1 cellular context compared by ENCODE assay signal in the genomic region with DNA sequence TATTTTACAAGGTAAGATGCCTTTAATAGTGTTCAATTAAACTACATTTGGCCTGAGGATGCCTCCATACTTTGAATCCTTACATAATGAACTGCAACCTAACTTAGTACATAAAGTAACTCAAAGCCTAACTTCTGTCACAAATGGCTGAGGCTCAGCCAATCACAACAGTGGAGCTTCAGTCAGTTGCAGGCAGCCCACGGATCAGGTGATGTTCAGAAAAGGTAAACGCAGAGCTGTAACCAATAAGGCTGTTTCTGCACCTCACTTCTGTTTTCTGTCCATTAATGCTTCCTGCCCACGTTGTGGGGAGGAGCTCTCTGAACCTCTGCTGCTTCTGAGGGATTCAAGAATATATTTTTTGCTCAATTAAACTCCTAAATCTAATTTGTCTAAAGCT.
TF ChIP-seq lines count a peak whose summit lies in the region.

No MANE protein-coding gene starts in this region.

TF ChIP-seq in GM23338, 12 proteins besides CTCF, POLR2A, EP300 and RAD21 (continued from another document):
- TF ChIP-seq, protein P1, sequence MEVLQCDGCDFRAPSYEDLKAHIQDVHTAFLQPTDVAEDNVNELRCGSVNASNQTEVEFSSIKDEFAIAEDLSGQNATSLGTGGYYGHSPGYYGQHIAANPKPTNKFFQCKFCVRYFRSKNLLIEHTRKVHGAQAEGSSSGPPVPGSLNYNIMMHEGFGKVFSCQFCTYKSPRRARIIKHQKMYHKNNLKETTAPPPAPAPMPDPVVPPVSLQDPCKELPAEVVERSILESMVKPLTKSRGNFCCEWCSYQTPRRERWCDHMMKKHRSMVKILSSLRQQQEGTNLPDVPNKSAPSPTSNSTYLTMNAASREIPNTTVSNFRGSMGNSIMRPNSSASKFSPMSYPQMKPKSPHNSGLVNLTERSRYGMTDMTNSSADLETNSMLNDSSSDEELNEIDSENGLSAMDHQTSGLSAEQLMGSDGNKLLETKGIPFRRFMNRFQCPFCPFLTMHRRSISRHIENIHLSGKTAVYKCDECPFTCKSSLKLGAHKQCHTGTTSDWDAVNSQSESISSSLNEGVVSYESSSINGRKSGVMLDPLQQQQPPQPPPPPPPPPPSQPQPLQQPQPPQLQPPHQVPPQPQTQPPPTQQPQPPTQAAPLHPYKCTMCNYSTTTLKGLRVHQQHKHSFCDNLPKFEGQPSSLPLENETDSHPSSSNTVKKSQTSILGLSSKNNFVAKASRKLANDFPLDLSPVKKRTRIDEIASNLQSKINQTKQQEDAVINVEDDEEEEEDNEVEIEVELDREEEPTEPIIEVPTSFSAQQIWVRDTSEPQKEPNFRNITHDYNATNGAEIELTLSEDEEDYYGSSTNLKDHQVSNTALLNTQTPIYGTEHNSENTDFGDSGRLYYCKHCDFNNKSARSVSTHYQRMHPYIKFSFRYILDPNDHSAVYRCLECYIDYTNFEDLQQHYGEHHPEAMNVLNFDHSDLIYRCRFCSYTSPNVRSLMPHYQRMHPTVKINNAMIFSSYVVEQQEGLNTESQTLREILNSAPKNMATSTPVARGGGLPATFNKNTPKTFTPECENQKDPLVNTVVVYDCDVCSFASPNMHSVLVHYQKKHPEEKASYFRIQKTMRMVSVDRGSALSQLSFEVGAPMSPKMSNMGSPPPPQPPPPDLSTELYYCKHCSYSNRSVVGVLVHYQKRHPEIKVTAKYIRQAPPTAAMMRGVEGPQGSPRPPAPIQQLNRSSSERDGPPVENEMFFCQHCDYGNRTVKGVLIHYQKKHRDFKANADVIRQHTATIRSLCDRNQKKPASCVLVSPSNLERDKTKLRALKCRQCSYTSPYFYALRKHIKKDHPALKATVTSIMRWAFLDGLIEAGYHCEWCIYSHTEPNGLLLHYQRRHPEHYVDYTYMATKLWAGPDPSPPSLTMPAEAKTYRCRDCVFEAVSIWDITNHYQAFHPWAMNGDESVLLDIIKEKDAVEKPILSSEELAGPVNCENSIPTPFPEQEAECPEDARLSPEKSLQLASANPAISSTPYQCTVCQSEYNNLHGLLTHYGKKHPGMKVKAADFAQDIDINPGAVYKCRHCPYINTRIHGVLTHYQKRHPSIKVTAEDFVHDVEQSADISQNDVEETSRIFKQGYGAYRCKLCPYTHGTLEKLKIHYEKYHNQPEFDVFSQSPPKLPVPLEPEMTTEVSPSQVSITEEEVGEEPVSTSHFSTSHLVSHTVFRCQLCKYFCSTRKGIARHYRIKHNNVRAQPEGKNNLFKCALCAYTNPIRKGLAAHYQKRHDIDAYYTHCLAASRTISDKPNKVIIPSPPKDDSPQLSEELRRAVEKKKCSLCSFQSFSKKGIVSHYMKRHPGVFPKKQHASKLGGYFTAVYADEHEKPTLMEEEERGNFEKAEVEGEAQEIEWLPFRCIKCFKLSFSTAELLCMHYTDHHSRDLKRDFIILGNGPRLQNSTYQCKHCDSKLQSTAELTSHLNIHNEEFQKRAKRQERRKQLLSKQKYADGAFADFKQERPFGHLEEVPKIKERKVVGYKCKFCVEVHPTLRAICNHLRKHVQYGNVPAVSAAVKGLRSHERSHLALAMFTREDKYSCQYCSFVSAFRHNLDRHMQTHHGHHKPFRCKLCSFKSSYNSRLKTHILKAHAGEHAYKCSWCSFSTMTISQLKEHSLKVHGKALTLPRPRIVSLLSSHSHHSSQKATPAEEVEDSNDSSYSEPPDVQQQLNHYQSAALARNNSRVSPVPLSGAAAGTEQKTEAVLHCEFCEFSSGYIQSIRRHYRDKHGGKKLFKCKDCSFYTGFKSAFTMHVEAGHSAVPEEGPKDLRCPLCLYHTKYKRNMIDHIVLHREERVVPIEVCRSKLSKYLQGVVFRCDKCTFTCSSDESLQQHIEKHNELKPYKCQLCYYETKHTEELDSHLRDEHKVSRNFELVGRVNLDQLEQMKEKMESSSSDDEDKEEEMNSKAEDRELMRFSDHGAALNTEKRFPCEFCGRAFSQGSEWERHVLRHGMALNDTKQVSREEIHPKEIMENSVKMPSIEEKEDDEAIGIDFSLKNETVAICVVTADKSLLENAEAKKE (CRISPR knock-in tag; IDR thresholded peaks at IDR 0.05): no peak
- no peak for TF ChIP-seq ZNF114 (CRISPR knock-in tag; IDR thresholded peaks at IDR 0.05)
- TF ChIP-seq JUNB (IDR thresholded peaks at IDR 0.05; ENCODE audit: unreplicated experiment): no peak
- no peak for TF ChIP-seq EZH2phosphoT487 (IDR thresholded peaks at IDR 0.05; ENCODE audit: unreplicated experiment)
